8 cellular contexts compared by ENCODE assay signal in genomic region chr12:131830335-131831020, GRCh38. TPM values are rescaled to one million over a fixed set of nuclear protein-coding genes. Genes with fewer than 3 reads are reported as not detected.
A peak's percentile ranks its signal among the peaks of the same experiment; 100 is the strongest.
DNase-seq lines count a peak whose midpoint lies in the region; ATAC-seq, FAIRE-seq and TF ChIP-seq lines count a peak whose summit lies in the region.

No MANE protein-coding gene starts in this region.

- no peak overlapping the region for H3K27ac Mint-ChIP-seq in activated CD4-positive, alpha-beta T cell treated with anti-CD3 and anti-CD28 coated beads, Interleukin-2, amount 10 ng/mL, durations not matched to agents 7 days and 5 days

- TF ChIP-seq EP300 in sigmoid colon (IDR thresholded peaks at IDR 0.05), result no peak

- no peak for TF ChIP-seq POLR2A in sigmoid colon (IDR thresholded peaks at IDR 0.05)

- H3K36me3 ChIP-seq in SJCRH30 (no peaks in the 10 kb centered on the region), sigmoid colon (no peaks in the 10 kb centered on the region)

- TF ChIP-seq CTCF in sigmoid colon (IDR thresholded peaks at IDR 0.05), result peak in 2 of 4 experiments; percentile 39 to 44

- no peak for ATAC-seq in HG03045 (IDR thresholded peaks at IDR 0.05; ENCODE audit: unreplicated experiment)

- intact Hi-C loops in sigmoid colon (cut with DNase I), result loop anchor here (2.0 to 10.0 kb wide), 3 partner anchors 94 to 726 kb away; partner anchors contain the start of gene EP400

- H3K9me3 Mint-ChIP-seq in activated CD4-positive, alpha-beta T cell treated with anti-CD3 and anti-CD28 coated beads, Interleukin-2, amount 10 ng/mL, durations not matched to agents 7 days and 5 days, result no peaks in the 10 kb centered on the region

- peak; percentile 81 for FAIRE-seq in HTR-8/SVneo (lab: Jason Lieb, UNC)

- DNase-seq in activated CD4-positive, alpha-beta T cell treated with anti-CD3 and anti-CD28 coated beads, Interleukin-2, amount 10 ng/mL, durations not matched to agents 7 days and 5 days, result peak; percentile 31
- no peak for DNase-seq in activated CD4-positive, alpha-beta T cell treated with anti-CD3 and anti-CD28 coated beads, Interleukin-2, amount 50 U/mL, for 4 hours
- DNase-seq in HTR-8/SVneo (ENCODE audit: insufficient read length, low spot score), result peak; percentile 64
- peak; percentile 72 to 74 for DNase-seq in SJCRH30
- peak; percentile 49 for DNase-seq in cerebellum (ENCODE audit: low spot score)
- DNase-seq in inferior parietal cortex (ENCODE audit: extremely low spot score), result peak; percentile 77
- peak; percentile 92 for DNase-seq in sigmoid colon

- CTCF ChIA-PET in activated CD4-positive, alpha-beta T cell treated with anti-CD3 and anti-CD28 coated beads, Interleukin-2, amount 10 ng/mL, durations not matched to agents 7 days and 5 days (lab: Charles Lee), result interaction anchor here (0.9 to 2.2 kb wide), 3 partner anchors 66 to 729 kb away, joined by 3 to 8 read pairs (median 3); no protein-coding TSS in a partner anchor

- peaks cover 46% of the 10 kb centered on the region for H3K27me3 Mint-ChIP-seq in activated CD4-positive, alpha-beta T cell treated with anti-CD3 and anti-CD28 coated beads, Interleukin-2, amount 10 ng/mL, durations not matched to agents 7 days and 5 days

- peak overlapping the region; percentile 54 for H3K4me3 ChIP-seq in SJCRH30
- H3K4me3 ChIP-seq in sigmoid colon, result peak overlapping the region; percentile 17 to 60 (median 46)

- H3K4me1 ChIP-seq in SJCRH30 (no peaks in the 10 kb centered on the region), sigmoid colon (peaks cover 0 to 49% (median 44%) of the 10 kb centered on the region in 4 donors)

- H3K27me3 ChIP-seq in SJCRH30 (no peaks in the 10 kb centered on the region; the same call in 1 of the 2 replicates), sigmoid colon (peaks cover 21 to 76% (median 68%) of the 10 kb centered on the region in 3 donors)

- H3K4me3 Mint-ChIP-seq in activated CD4-positive, alpha-beta T cell treated with anti-CD3 and anti-CD28 coated beads, Interleukin-2, amount 10 ng/mL, durations not matched to agents 7 days and 5 days, result no peak overlapping the region

- H3K4me1 Mint-ChIP-seq in activated CD4-positive, alpha-beta T cell treated with anti-CD3 and anti-CD28 coated beads, Interleukin-2, amount 10 ng/mL, durations not matched to agents 7 days and 5 days, result peaks cover 13% of the 10 kb centered on the region

- no peaks in the 10 kb centered on the region for H3K36me3 Mint-ChIP-seq in activated CD4-positive, alpha-beta T cell treated with anti-CD3 and anti-CD28 coated beads, Interleukin-2, amount 10 ng/mL, durations not matched to agents 7 days and 5 days (ENCODE audit: low read depth)

- POLR2A ChIA-PET in activated CD4-positive, alpha-beta T cell treated with anti-CD3 and anti-CD28 coated beads, Interleukin-2, amount 10 ng/mL, durations not matched to agents 7 days and 5 days (lab: Charles Lee), result no interaction called here

- 1% methylated on average over 57 of the region's 57 CpGs for WGBS in sigmoid colon, 2 donors

- H3K9me3 ChIP-seq in SJCRH30 (replicated peaks) (no peaks in the 10 kb centered on the region), sigmoid colon (no peaks in the 10 kb centered on the region)

- H3K27ac ChIP-seq in SJCRH30 (no peak overlapping the region; the same call in 1 of the 2 replicates), sigmoid colon (peak overlapping the region; percentile 63 to 80 (median 74))

RNA-seq across cellular contexts. Expression of gene MMP17, which starts 2.3 kb away (rescaled TPM):
- total RNA-seq in activated CD4-positive, alpha-beta T cell treated with anti-CD3 and anti-CD28 coated beads, Interleukin-2, amount 10 ng/mL, durations not matched to agents 7 days and 5 days, result under 1 TPM in 1 of 2 experiments, not detected in 1; 0.10 TPM
- total RNA-seq in SJCRH30 (2014; rRNA removed; shearing (Covaris generic)), result 0.68 and 2.3 TPM in 2 replicates
- total RNA-seq in cerebellum (15.3 TPM), sigmoid colon (1 to 10 TPM; 2.7 to 7.1 (median 4.9) TPM)
- polyA plus RNA-seq in sigmoid colon, result 1 to 10 TPM in 1 of 3 donors, under 1 TPM in 1, not detected in 1; 0.60 to 6.8 TPM

Comparison
In these comparisons a context has a peak if more than half of its experiments do, and no peak if none do; other contexts are left out.
1. DNase-seq: peak in activated CD4-positive, alpha-beta T cell treated with anti-CD3 and anti-CD28 coated beads, Interleukin-2, amount 10 ng/mL, durations not matched to agents 7 days and 5 days (single experiment), HTR-8/SVneo (single experiment), SJCRH30 (2 of 2), cerebellum (single experiment), inferior parietal cortex (single experiment) and sigmoid colon (single experiment); none in activated CD4-positive, alpha-beta T cell treated with anti-CD3 and anti-CD28 coated beads, Interleukin-2, amount 50 U/mL, for 4 hours (0 of 2).